ENCODE assay signal across 2 cellular contexts in the genomic region with DNA sequence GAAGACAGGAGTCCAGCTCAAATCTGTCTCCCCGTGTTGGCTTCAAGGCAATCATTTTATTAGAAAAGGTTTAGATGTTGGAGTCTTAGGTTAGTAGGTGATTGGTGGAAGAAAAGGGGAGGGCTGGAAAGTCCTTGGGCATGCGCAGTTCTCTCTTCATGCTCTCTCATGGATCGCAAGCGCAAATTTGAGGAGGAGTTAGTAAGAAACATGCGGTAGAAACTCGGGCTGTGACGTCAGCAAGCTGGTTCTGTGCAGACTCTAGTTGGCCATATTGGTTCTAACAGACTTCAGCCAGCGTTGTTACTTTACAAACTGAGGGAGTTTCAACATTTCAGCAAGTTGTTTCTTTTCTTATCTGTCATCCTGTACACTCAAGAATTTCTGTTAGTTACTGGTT.
TF ChIP-seq lines count a peak whose summit lies in the region.

No MANE protein-coding gene starts in this region.

TF ChIP-seq in HepG2, 621 proteins besides CTCF, POLR2A, EP300 and RAD21:
- TF ChIP-seq, protein P1, sequence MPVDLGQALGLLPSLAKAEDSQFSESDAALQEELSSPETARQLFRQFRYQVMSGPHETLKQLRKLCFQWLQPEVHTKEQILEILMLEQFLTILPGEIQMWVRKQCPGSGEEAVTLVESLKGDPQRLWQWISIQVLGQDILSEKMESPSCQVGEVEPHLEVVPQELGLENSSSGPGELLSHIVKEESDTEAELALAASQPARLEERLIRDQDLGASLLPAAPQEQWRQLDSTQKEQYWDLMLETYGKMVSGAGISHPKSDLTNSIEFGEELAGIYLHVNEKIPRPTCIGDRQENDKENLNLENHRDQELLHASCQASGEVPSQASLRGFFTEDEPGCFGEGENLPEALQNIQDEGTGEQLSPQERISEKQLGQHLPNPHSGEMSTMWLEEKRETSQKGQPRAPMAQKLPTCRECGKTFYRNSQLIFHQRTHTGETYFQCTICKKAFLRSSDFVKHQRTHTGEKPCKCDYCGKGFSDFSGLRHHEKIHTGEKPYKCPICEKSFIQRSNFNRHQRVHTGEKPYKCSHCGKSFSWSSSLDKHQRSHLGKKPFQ (CRISPR knock-in tag; IDR thresholded peaks at IDR 0.05; ENCODE audit: insufficient replicate concordance), result no peak
- no peak for TF ChIP-seq ZNF232 (CRISPR knock-in tag; IDR thresholded peaks at IDR 0.05; ENCODE audit: borderline replicate concordance)
- no peak for TF ChIP-seq SRSF1 (optimal IDR thresholded peaks at IDR 0.05; ENCODE audit: low read depth, low read length)
- no peak for TF ChIP-seq DR1 (CRISPR knock-in tag; IDR thresholded peaks at IDR 0.05)
- peak; percentile 93 for TF ChIP-seq CREB1 (IDR thresholded peaks at IDR 0.05)
- TF ChIP-seq CREB1 (CRISPR knock-in tag; IDR thresholded peaks at IDR 0.05), result no peak
- TF ChIP-seq, protein P2, sequence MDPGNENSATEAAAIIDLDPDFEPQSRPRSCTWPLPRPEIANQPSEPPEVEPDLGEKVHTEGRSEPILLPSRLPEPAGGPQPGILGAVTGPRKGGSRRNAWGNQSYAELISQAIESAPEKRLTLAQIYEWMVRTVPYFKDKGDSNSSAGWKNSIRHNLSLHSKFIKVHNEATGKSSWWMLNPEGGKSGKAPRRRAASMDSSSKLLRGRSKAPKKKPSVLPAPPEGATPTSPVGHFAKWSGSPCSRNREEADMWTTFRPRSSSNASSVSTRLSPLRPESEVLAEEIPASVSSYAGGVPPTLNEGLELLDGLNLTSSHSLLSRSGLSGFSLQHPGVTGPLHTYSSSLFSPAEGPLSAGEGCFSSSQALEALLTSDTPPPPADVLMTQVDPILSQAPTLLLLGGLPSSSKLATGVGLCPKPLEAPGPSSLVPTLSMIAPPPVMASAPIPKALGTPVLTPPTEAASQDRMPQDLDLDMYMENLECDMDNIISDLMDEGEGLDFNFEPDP (CRISPR knock-in tag; conservative IDR thresholded peaks at IDR 0.05), result no peak

TF ChIP-seq in K562, 482 proteins besides CTCF, POLR2A, EP300 and RAD21 (continued from another document):
- TF ChIP-seq, protein P3, sequence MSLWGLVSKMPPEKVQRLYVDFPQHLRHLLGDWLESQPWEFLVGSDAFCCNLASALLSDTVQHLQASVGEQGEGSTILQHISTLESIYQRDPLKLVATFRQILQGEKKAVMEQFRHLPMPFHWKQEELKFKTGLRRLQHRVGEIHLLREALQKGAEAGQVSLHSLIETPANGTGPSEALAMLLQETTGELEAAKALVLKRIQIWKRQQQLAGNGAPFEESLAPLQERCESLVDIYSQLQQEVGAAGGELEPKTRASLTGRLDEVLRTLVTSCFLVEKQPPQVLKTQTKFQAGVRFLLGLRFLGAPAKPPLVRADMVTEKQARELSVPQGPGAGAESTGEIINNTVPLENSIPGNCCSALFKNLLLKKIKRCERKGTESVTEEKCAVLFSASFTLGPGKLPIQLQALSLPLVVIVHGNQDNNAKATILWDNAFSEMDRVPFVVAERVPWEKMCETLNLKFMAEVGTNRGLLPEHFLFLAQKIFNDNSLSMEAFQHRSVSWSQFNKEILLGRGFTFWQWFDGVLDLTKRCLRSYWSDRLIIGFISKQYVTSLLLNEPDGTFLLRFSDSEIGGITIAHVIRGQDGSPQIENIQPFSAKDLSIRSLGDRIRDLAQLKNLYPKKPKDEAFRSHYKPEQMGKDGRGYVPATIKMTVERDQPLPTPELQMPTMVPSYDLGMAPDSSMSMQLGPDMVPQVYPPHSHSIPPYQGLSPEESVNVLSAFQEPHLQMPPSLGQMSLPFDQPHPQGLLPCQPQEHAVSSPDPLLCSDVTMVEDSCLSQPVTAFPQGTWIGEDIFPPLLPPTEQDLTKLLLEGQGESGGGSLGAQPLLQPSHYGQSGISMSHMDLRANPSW (CRISPR knock-in tag; IDR thresholded peaks at IDR 0.05), result no peak
- TF ChIP-seq CEBPB (tag; IDR thresholded peaks at IDR 0.05) (no peak), NRF1 (conservative IDR thresholded peaks at IDR 0.05 in 1 of 2, IDR thresholded peaks at IDR 0.05 in 1 of 2) (peak; percentile 85 to 87), TCFL5 (CRISPR knock-in tag; conservative IDR thresholded peaks at IDR 0.05) (no peak), ZNF699 (CRISPR knock-in tag; IDR thresholded peaks at IDR 0.05; ENCODE audit: insufficient replicate concordance) (no peak), PPARD (CRISPR knock-in tag; IDR thresholded peaks at IDR 0.05) (no peak), EWSR1 (IDR thresholded peaks at IDR 0.05; ENCODE audit: borderline replicate concordance, low read depth, partially characterized antibody) (no peak), CREM (IDR thresholded peaks at IDR 0.05; ENCODE audit: low read depth) (peak; percentile 43; the same call in 1 of the 2 replicates), ZNF146 (CRISPR knock-in tag; IDR thresholded peaks at IDR 0.05; ENCODE audit: unreplicated experiment) (no peak), SMARCB1 (IDR thresholded peaks at IDR 0.05; ENCODE audit: insufficient read length, low read depth) (no peak), SLC30A9 (CRISPR knock-in tag; IDR thresholded peaks at IDR 0.05) (no peak), ZNF79 (CRISPR knock-in tag; IDR thresholded peaks at IDR 0.05; ENCODE audit: low read depth) (no peak), PHB2 (IDR thresholded peaks at IDR 0.05; ENCODE audit: low read depth) (no peak), NFIC (IDR thresholded peaks at IDR 0.05) (no peak), ZBTB17 (CRISPR knock-in tag; IDR thresholded peaks at IDR 0.05) (no peak), DMBX1 (CRISPR knock-in tag; IDR thresholded peaks at IDR 0.05; ENCODE audit: borderline replicate concordance) (no peak), ATF1 (CRISPR knock-in tag; IDR thresholded peaks at IDR 0.05) (no peak), ATF1 (tag; IDR thresholded peaks at IDR 0.05) (peak; percentile 69), CBFA2T2 (conservative IDR thresholded peaks at IDR 0.05) (no peak), ASH1L (IDR thresholded peaks at IDR 0.05; ENCODE audit: borderline replicate concordance, low read depth, partially characterized antibody) (no peak), ZNF197 (CRISPR knock-in tag; IDR thresholded peaks at IDR 0.05; ENCODE audit: low read depth) (no peak)
